Comparison of ENCODE assay signal across 9 cellular contexts in genomic region chr9:116102596-116102995, GRCh38. TPM values are rescaled to one million over a fixed set of nuclear protein-coding genes. Genes with fewer than 3 reads are reported as not detected.
"Had no signal": no experiment of that assay in that cellular context is flagged by ENCODE, and none has a peak within 500 bp of the region (broad histone marks: within the 10 kb centered on the region; RNA-seq: fewer than 3 reads in every experiment).

No MANE protein-coding gene starts in this region.

- ATAC-seq: HCT116 had no signal

- H3K9ac ChIP-seq: GM23248 had no signal

- H3K9me3 Mint-ChIP-seq: HFFc6 had no signal

- H3K36me3 Mint-ChIP-seq: IgD-negative memory B cell had no signal

- DNase-seq: GM23248, GOT3, H7, HFFc6, KBM-7 had no signal

- H3K4me1 Mint-ChIP-seq: IgD-negative memory B cell had no signal

- H3K4me1 ChIP-seq: HAP-1 had no signal

- H3K4me3 ChIP-seq: GM23248, HAP-1 had no signal

- H2AFZ ChIP-seq: GM23248 had no signal

- H3K27ac Mint-ChIP-seq: HFFc6, IgD-negative memory B cell had no signal

- H3K9me3 ChIP-seq: HAP-1 had no signal

- H3K27me3 Mint-ChIP-seq: IgD-negative memory B cell had no signal

- H3K36me3 ChIP-seq: HAP-1 had no signal

- H3K4me3 Mint-ChIP-seq: HFFc6, IgD-negative memory B cell had no signal

RNA-seq across cellular contexts. Expression of gene PAPPA, which starts 51.0 kb away (rescaled TPM):
- total RNA-seq: HT-29 had no signal
